17 cellular contexts compared by ENCODE assay signal in the genomic region with DNA sequence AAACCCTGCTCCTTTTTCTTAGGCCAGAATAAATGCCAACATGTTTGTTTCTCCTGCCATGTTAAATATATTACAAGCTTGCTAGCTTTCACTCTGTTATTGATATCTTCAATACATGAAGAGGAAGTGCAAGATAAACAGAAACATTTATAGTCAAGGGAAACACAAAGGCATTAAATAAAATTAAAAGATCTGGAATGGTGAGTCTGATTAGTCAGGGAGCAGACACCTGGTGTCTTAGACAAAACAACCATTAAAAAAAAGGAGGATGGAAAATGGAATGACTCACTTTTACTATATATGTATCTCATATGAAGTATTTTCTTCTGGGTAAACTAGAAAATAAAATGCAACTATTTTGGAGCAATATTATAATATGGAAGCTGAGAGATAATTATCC.
"Had no signal": no experiment of that assay in that cellular context is flagged by ENCODE, and none has a peak within 500 bp of the region (broad histone marks: within the 10 kb centered on the region; RNA-seq: fewer than 3 reads in every experiment).

No MANE protein-coding gene starts in this region.

- ATAC-seq: activated CD8-positive, alpha-beta memory T cell treated with anti-CD3 and anti-CD28 coated beads, Interleukin-2, amount 10 ng/mL, durations not matched to agents 7 days and 5 days; body of pancreas; gastrocnemius medialis; heart right ventricle; left lobe of liver; pancreas; stimulated activated memory B cell treated with anti-CD40 and anti-IgM and Interleukin-4, amounts not matched to agents 10 μg/mL and 1 μg/mL and 100 μg/mL, for 72 hours had no signal

- DNase-seq: activated CD4-positive, alpha-beta memory T cell treated with anti-CD3 and anti-CD28 coated beads for 36 hours; activated CD4-positive, alpha-beta T cell treated with anti-CD3 and anti-CD28 coated beads for 36 hours; activated CD8-positive, alpha-beta memory T cell treated with anti-CD3 and anti-CD28 coated beads, Interleukin-2, amount 10 ng/mL, durations not matched to agents 7 days and 5 days; activated gamma-delta T cell; activated T-cell treated with anti-CD3 and anti-CD28 coated beads, Interleukin-2, amount 50 U/mL, for 4 hours; body of pancreas; effector CD4-positive, alpha-beta T cell; gastrocnemius medialis; heart right ventricle; islet precursor cell; naive B cell; pancreas; thyroid gland had no signal

- FAIRE-seq: pancreas, urothelium cell line had no signal

- H3K4me3 ChIP-seq: body of pancreas, coronary artery, gastrocnemius medialis, heart right ventricle, pancreas, thyroid gland had no signal
